In the genomic region with DNA sequence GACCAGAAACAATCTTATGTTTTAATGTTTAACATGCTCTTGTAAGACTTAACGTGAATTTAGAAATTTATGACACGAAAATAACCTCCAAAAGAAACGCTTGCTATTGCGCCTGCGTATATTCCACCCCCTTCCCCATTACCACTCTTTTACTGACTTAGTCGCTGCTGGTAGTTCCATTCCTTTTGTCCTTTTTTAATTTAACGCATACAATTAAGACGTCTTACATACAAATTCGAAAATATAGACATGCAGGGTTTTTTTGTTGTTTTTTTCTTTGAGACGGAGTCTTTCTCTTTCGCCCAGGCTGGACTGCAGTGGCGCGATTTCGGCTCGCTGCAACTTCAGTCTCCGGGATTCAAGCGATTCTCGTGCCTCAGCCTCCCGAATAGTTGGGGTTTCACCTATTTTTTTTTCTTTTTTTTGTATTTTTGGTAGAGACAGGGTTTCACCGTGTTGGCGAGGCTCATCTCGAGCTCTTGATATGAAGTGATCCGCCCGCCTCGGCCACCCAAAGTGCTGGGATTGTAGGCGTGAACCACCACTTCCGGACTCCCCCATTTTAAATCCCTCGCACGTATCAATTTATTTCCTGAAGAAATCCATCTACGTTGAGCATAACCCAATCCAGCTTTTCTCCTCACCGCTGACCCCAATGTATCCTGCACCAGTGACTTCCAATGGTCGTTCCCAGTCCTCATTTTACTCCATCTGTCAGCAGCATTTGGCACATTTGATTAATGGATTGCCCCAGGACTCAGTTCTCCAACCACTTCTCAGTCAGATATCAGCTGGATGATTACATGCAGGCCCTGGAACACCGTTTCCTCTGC, we compare ENCODE assay signal across 8 cellular contexts. TPM values are rescaled to one million over a fixed set of nuclear protein-coding genes. Genes with fewer than 3 reads are reported as not detected.
DNase-seq lines count a peak whose midpoint lies in the region; ATAC-seq and TF ChIP-seq lines count a peak whose summit lies in the region.

No MANE protein-coding gene starts in this region.

- ATAC-seq in HG02759 (IDR thresholded peaks at IDR 0.05; ENCODE audit: unreplicated experiment) (peak; percentile 45), WTC11 (peak; percentile 24), lung (ENCODE audit: insufficient read depth, low FRiP score) (no peak)

- H3K36me3 ChIP-seq in lung (ENCODE audit: control insufficient read depth in 2 of 2, insufficient read depth in 2 of 2, low read length in 2 of 2) = peaks cover 3% of the 10 kb centered on the region in 2 donors

- peak overlapping the region; percentile 96 for H3K27ac Mint-ChIP-seq in WTC11

- peak overlapping the region; percentile 33 for H3K4me3 ChIP-seq in lung

- peaks cover 4 to 5% of the 10 kb centered on the region in 2 donors for H3K4me1 ChIP-seq in lung (ENCODE audit: control insufficient read depth in 2 of 2, insufficient read depth in 2 of 2, low read length in 2 of 2)

- CTCF ChIA-PET in WTC11 (lab: Charles Lee) = interaction anchor here (0.6 to 2.2 kb wide), 7 partner anchors 11 to 601 kb away, joined by 3 to 13 read pairs (median 3); a partner anchor contains a TSS

- no peaks in the 10 kb centered on the region for H3K9me3 ChIP-seq in lung (ENCODE audit: control insufficient read depth in 2 of 2, insufficient read depth in 1 of 2, low read length in 1 of 2)

- peaks cover 20% of the 10 kb centered on the region for H3K36me3 Mint-ChIP-seq in WTC11

- TF ChIP-seq CTCF in WTC11 (IDR thresholded peaks at IDR 0.05) (no peak), lung (IDR thresholded peaks at IDR 0.05; ENCODE audit: control extremely low read depth, extremely low read depth) (no peak)

- no peaks in the 10 kb centered on the region for H3K27me3 ChIP-seq in lung (ENCODE audit: control insufficient read depth, insufficient read depth)

- POLR2A ChIA-PET in WTC11 (lab: Charles Lee) = interaction anchor here (0.6 to 2.2 kb wide), 5 partner anchors 11 to 474 kb away, joined by 3 to 12 read pairs (median 3); no protein-coding TSS in a partner anchor

- H3K27ac ChIP-seq in lung (ENCODE audit: low read depth in 1 of 2, low read length in 1 of 2) = peak overlapping the region; percentile 78 to 92

- 8 to 16% methylated on average over 33 of the region's 33 CpGs for WGBS in lung, 2 donors

- H3K4me3 Mint-ChIP-seq in WTC11 = peak overlapping the region; percentile 92

- no peaks in the 10 kb centered on the region; the same call in 1 of the 2 replicates for H3K27me3 Mint-ChIP-seq in WTC11 (ENCODE audit: low read depth)

- DNase-seq in activated gamma-delta T cell treated with Interleukin-2 at 50 U/mL for 16 hours = peak; percentile 49
- DNase-seq in activated gamma-delta T cell (lab: John Stamatoyannopoulos, UW) = no peak
- DNase-seq in NCI-H1694 (lab: John Stamatoyannopoulos, UW) = peak; percentile 71
- no peak for DNase-seq in WTC11 (ENCODE audit: low spot score)
- DNase-seq in dermis microvascular lymphatic vessel endothelial cell (ENCODE audit: low read depth in 2 of 2) = peak; percentile 9 to 23
- peak; percentile 51 for DNase-seq in lung (ENCODE audit: low spot score)
- DNase-seq in stimulated activated naive CD4-positive, alpha-beta T cell treated with Interleukin-2 at 50 U/mL for 16 hours (lab: John Stamatoyannopoulos, UW) = peak; percentile 58

- no peaks in the 10 kb centered on the region for H3K9me3 Mint-ChIP-seq in WTC11

- H3K4me1 Mint-ChIP-seq in WTC11 = peaks cover 5% of the 10 kb centered on the region; the same call in 1 of the 2 replicates

TF ChIP-seq in WTC11, 78 proteins besides CTCF, POLR2A, EP300 and RAD21 (continues in another document):
- TF ChIP-seq NFYB (CRISPR knock-in tag; conservative IDR thresholded peaks at IDR 0.05; ENCODE audit: low read depth) (no peak), ZBTB21 (CRISPR knock-in tag; IDR thresholded peaks at IDR 0.05; ENCODE audit: borderline replicate concordance) (no peak), CBFB (CRISPR knock-in tag; IDR thresholded peaks at IDR 0.05; ENCODE audit: low read depth) (no peak), TEAD1 (CRISPR knock-in tag; IDR thresholded peaks at IDR 0.05) (no peak), ZNF396 (CRISPR knock-in tag; IDR thresholded peaks at IDR 0.05; ENCODE audit: borderline replicate concordance) (no peak), ZNF416 (CRISPR knock-in tag; IDR thresholded peaks at IDR 0.05) (no peak), TP53 (CRISPR knock-in tag; IDR thresholded peaks at IDR 0.05) (no peak), JAZF1 (CRISPR knock-in tag; IDR thresholded peaks at IDR 0.05) (no peak), SMAD4 (CRISPR knock-in tag; IDR thresholded peaks at IDR 0.05) (no peak), KAT7 (CRISPR knock-in tag; IDR thresholded peaks at IDR 0.05; ENCODE audit: borderline replicate concordance) (no peak), ZNF138 (CRISPR knock-in tag; conservative IDR thresholded peaks at IDR 0.05) (no peak), GABPB1 (CRISPR knock-in tag; IDR thresholded peaks at IDR 0.05) (no peak)
- TF ChIP-seq, protein P1, sequence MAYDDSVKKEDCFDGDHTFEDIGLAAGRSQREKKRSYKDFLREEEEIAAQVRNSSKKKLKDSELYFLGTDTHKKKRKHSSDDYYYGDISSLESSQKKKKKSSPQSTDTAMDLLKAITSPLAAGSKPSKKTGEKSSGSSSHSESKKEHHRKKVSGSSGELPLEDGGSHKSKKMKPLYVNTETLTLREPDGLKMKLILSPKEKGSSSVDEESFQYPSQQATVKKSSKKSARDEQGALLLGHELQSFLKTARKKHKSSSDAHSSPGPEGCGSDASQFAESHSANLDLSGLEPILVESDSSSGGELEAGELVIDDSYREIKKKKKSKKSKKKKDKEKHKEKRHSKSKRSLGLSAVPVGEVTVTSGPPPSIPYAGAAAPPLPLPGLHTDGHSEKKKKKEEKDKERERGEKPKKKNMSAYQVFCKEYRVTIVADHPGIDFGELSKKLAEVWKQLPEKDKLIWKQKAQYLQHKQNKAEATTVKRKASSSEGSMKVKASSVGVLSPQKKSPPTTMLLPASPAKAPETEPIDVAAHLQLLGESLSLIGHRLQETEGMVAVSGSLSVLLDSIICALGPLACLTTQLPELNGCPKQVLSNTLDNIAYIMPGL (CRISPR knock-in tag; IDR thresholded peaks at IDR 0.05) = no peak
- TF ChIP-seq, protein P2, sequence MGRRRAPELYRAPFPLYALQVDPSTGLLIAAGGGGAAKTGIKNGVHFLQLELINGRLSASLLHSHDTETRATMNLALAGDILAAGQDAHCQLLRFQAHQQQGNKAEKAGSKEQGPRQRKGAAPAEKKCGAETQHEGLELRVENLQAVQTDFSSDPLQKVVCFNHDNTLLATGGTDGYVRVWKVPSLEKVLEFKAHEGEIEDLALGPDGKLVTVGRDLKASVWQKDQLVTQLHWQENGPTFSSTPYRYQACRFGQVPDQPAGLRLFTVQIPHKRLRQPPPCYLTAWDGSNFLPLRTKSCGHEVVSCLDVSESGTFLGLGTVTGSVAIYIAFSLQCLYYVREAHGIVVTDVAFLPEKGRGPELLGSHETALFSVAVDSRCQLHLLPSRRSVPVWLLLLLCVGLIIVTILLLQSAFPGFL (CRISPR knock-in tag; IDR thresholded peaks at IDR 0.05; ENCODE audit: borderline replicate concordance) = no peak
- TF ChIP-seq, protein P3, sequence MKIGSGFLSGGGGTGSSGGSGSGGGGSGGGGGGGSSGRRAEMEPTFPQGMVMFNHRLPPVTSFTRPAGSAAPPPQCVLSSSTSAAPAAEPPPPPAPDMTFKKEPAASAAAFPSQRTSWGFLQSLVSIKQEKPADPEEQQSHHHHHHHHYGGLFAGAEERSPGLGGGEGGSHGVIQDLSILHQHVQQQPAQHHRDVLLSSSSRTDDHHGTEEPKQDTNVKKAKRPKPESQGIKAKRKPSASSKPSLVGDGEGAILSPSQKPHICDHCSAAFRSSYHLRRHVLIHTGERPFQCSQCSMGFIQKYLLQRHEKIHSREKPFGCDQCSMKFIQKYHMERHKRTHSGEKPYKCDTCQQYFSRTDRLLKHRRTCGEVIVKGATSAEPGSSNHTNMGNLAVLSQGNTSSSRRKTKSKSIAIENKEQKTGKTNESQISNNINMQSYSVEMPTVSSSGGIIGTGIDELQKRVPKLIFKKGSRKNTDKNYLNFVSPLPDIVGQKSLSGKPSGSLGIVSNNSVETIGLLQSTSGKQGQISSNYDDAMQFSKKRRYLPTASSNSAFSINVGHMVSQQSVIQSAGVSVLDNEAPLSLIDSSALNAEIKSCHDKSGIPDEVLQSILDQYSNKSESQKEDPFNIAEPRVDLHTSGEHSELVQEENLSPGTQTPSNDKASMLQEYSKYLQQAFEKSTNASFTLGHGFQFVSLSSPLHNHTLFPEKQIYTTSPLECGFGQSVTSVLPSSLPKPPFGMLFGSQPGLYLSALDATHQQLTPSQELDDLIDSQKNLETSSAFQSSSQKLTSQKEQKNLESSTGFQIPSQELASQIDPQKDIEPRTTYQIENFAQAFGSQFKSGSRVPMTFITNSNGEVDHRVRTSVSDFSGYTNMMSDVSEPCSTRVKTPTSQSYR (CRISPR knock-in tag; IDR thresholded peaks at IDR 0.05) = no peak
- TF ChIP-seq, protein P4, sequence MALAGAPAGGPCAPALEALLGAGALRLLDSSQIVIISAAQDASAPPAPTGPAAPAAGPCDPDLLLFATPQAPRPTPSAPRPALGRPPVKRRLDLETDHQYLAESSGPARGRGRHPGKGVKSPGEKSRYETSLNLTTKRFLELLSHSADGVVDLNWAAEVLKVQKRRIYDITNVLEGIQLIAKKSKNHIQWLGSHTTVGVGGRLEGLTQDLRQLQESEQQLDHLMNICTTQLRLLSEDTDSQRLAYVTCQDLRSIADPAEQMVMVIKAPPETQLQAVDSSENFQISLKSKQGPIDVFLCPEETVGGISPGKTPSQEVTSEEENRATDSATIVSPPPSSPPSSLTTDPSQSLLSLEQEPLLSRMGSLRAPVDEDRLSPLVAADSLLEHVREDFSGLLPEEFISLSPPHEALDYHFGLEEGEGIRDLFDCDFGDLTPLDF (CRISPR knock-in tag; IDR thresholded peaks at IDR 0.05) = no peak

RNA-seq across cellular contexts. Expression of a gene that starts 0.7 kb away (rescaled TPM):
- total RNA-seq in WTC11 (2021) = 11.1 to 11.4 TPM (median 11.2 TPM) in 3 replicates
- total RNA-seq in dermis microvascular lymphatic vessel endothelial cell = 5.8 and 5.9 TPM in 2 replicates
- total RNA-seq in lung = 10 to 100 TPM in 1 of 2 donors, 1 to 10 TPM in 1; 9.9 to 16.1 TPM
- 10 to 100 TPM in 1 of 2 donors, 1 to 10 TPM in 1; 9.3 to 15.9 TPM for polyA plus RNA-seq in lung

RNA-seq across cellular contexts. Expression of a gene that starts 22.7 kb away (rescaled TPM):
- total RNA-seq in WTC11 (2021) = not detected in 3 replicates
- total RNA-seq in dermis microvascular lymphatic vessel endothelial cell = not detected in 2 replicates
- total RNA-seq in lung = not detected
- not detected for polyA plus RNA-seq in lung

RNA-seq across cellular contexts. Expression of a gene that starts 34.5 kb away (rescaled TPM):
- total RNA-seq in WTC11 (2021) (0.21 to 0.33 TPM (median 0.25 TPM) in 3 replicates), dermis microvascular lymphatic vessel endothelial cell (0.64 and 1.0 TPM in 2 replicates), lung (10 to 100 TPM; 13.0 to 32.6 TPM)
- polyA plus RNA-seq in lung = 10 to 100 TPM in 1 of 2 donors, 1 to 10 TPM in 1; 8.8 to 38.4 TPM

RNA-seq across cellular contexts. Expression of a gene that starts 37.3 kb away (rescaled TPM):
- 0.37 to 0.55 TPM (median 0.52 TPM) in 3 replicates for total RNA-seq in WTC11 (2021)
- not detected in 2 replicates for total RNA-seq in dermis microvascular lymphatic vessel endothelial cell
- 1 to 10 TPM; 3.3 to 3.4 TPM for total RNA-seq in lung
- 1 to 10 TPM in 1 of 2 donors, under 1 TPM in 1; 0.91 to 2.3 TPM for polyA plus RNA-seq in lung

Comparison
In these comparisons a context has a peak if more than half of its experiments do, and no peak if none do; other contexts are left out.
1. DNase-seq: peak in activated gamma-delta T cell treated with Interleukin-2 at 50 U/mL for 16 hours (single experiment), NCI-H1694 (single experiment), dermis microvascular lymphatic vessel endothelial cell (2 of 2), lung (single experiment) and stimulated activated naive CD4-positive, alpha-beta T cell treated with Interleukin-2 at 50 U/mL for 16 hours (single experiment); none in activated gamma-delta T cell (single experiment) and WTC11 (single experiment).